ENCODE assay signal across 6 cellular contexts in genomic region chr2:108648796-108649195, GRCh38.
DNase-seq lines count a peak whose midpoint lies in the region; ATAC-seq and TF ChIP-seq lines count a peak whose summit lies in the region.
"Not testable (repeated sequence)": the region's sequence is repeated elsewhere in the genome, so short reads cannot be mapped to it uniquely, and the experiment has no call there.

No MANE protein-coding gene starts in this region.

- H3K27me3 ChIP-seq in RWPE2 (ENCODE audit: insufficient read depth, poor library complexity, severe bottlenecking), result not testable (repeated sequence)

- CTCF ChIA-PET in activated CD4-positive, alpha-beta memory T cell treated with anti-CD3 and anti-CD28 coated beads for 36 hours (lab: Charles Lee), result interaction anchor here (4.3 kb wide), 1 partner anchor 12 kb away, joined by 37 read pairs; no protein-coding TSS in a partner anchor

- peaks cover 21% of the 10 kb centered on the region for H3K36me3 Mint-ChIP-seq in activated CD4-positive, alpha-beta memory T cell treated with anti-CD3 and anti-CD28 coated beads for 36 hours
- peaks cover 44% of the 10 kb centered on the region for H3K36me3 Mint-ChIP-seq in activated T-helper 1 cell treated with anti-CD3 and anti-CD28 coated beads, Interleukin-12 subunit alpha, Interleukin-12 subunit beta, Interleukin-2, Interleukin-4 antibody, amounts not matched to agents 30 ng/mL and 10 ng/mL and 1 ng/mL, durations not matched to agents 14 hours and 24 hours and 36 hours (ENCODE audit: low read depth)

- not testable (repeated sequence) for H3K4me3 ChIP-seq in RWPE2 (ENCODE audit: severe bottlenecking)

- intact Hi-C loops in activated CD4-positive, alpha-beta memory T cell treated with anti-CD3 and anti-CD28 coated beads for 36 hours (cut with micrococcal nuclease); activated T-helper 1 cell treated with anti-CD3 and anti-CD28 coated beads, Interleukin-12 subunit alpha, Interleukin-12 subunit beta, Interleukin-2, Interleukin-4 antibody, amounts not matched to agents 30 ng/mL and 10 ng/mL and 1 ng/mL, durations not matched to agents 14 hours and 24 hours and 36 hours (cut with micrococcal nuclease): not testable (repeated sequence)

- not testable (repeated sequence) for TF ChIP-seq CTCF in RWPE2 (IDR thresholded peaks at IDR 0.05; ENCODE audit: poor library complexity, severe bottlenecking)

- not testable (repeated sequence) for H3K4me1 ChIP-seq in RWPE2 (ENCODE audit: insufficient read depth, poor library complexity, severe bottlenecking)

- not testable (repeated sequence) for H3K9me3 ChIP-seq in RWPE2 (ENCODE audit: severe bottlenecking)

- H3K4me3 Mint-ChIP-seq in activated CD4-positive, alpha-beta memory T cell treated with anti-CD3 and anti-CD28 coated beads for 36 hours; activated T-helper 1 cell treated with anti-CD3 and anti-CD28 coated beads, Interleukin-12 subunit alpha, Interleukin-12 subunit beta, Interleukin-2, Interleukin-4 antibody, amounts not matched to agents 30 ng/mL and 10 ng/mL and 1 ng/mL, durations not matched to agents 14 hours and 24 hours and 36 hours: not testable (repeated sequence)

- H3K9me3 Mint-ChIP-seq in activated CD4-positive, alpha-beta memory T cell treated with anti-CD3 and anti-CD28 coated beads for 36 hours, result not testable (repeated sequence)
- peaks cover 36% of the 10 kb centered on the region for H3K9me3 Mint-ChIP-seq in activated T-helper 1 cell treated with anti-CD3 and anti-CD28 coated beads, Interleukin-12 subunit alpha, Interleukin-12 subunit beta, Interleukin-2, Interleukin-4 antibody, amounts not matched to agents 30 ng/mL and 10 ng/mL and 1 ng/mL, durations not matched to agents 14 hours and 24 hours and 36 hours

- H3K27ac ChIP-seq in RWPE2 (ENCODE audit: poor library complexity, severe bottlenecking) (peak overlapping the region; percentile 16), epithelial cell of prostate (peak overlapping the region; percentile 80)

- H3K27ac Mint-ChIP-seq in activated CD4-positive, alpha-beta memory T cell treated with anti-CD3 and anti-CD28 coated beads for 36 hours, result peak overlapping the region; percentile 74
- H3K27ac Mint-ChIP-seq in activated T-helper 1 cell treated with anti-CD3 and anti-CD28 coated beads, Interleukin-12 subunit alpha, Interleukin-12 subunit beta, Interleukin-2, Interleukin-4 antibody, amounts not matched to agents 30 ng/mL and 10 ng/mL and 1 ng/mL, durations not matched to agents 14 hours and 24 hours and 36 hours, result peak overlapping the region; percentile 36

- DNase-seq in ELR (ENCODE audit: low read depth) (peak; percentile 59), iris pigment epithelial cell (ENCODE audit: low read depth) (peak; percentile 51)
- not testable (repeated sequence) for DNase-seq in RWPE2 (ENCODE audit: low spot score); activated CD4-positive, alpha-beta memory T cell treated with anti-CD3 and anti-CD28 coated beads for 36 hours; activated T-helper 1 cell treated with anti-CD3 and anti-CD28 coated beads, Interleukin-12 subunit alpha, Interleukin-12 subunit beta, Interleukin-2, Interleukin-4 antibody, amounts not matched to agents 30 ng/mL and 10 ng/mL and 1 ng/mL, durations not matched to agents 14 hours and 24 hours and 36 hours (ENCODE audit: low spot score); epithelial cell of prostate (ENCODE audit: low read depth, low spot score)

- not testable (repeated sequence) for ATAC-seq in RWPE2 (ENCODE audit: low read depth)

- not testable (repeated sequence) for H3K36me3 ChIP-seq in RWPE2 (ENCODE audit: low read depth)

- H3K4me1 Mint-ChIP-seq in activated CD4-positive, alpha-beta memory T cell treated with anti-CD3 and anti-CD28 coated beads for 36 hours (ENCODE audit: low read depth), result peaks cover 64% of the 10 kb centered on the region
- peaks cover 67% of the 10 kb centered on the region for H3K4me1 Mint-ChIP-seq in activated T-helper 1 cell treated with anti-CD3 and anti-CD28 coated beads, Interleukin-12 subunit alpha, Interleukin-12 subunit beta, Interleukin-2, Interleukin-4 antibody, amounts not matched to agents 30 ng/mL and 10 ng/mL and 1 ng/mL, durations not matched to agents 14 hours and 24 hours and 36 hours (ENCODE audit: low read depth)

- not testable (repeated sequence) for H3K27me3 Mint-ChIP-seq in activated CD4-positive, alpha-beta memory T cell treated with anti-CD3 and anti-CD28 coated beads for 36 hours; activated T-helper 1 cell treated with anti-CD3 and anti-CD28 coated beads, Interleukin-12 subunit alpha, Interleukin-12 subunit beta, Interleukin-2, Interleukin-4 antibody, amounts not matched to agents 30 ng/mL and 10 ng/mL and 1 ng/mL, durations not matched to agents 14 hours and 24 hours and 36 hours (ENCODE audit: insufficient read depth)

- POLR2A ChIA-PET in activated CD4-positive, alpha-beta memory T cell treated with anti-CD3 and anti-CD28 coated beads for 36 hours (lab: Charles Lee), result not testable (repeated sequence)
